ENCODE assay signal across 9 cellular contexts in the genomic region with DNA sequence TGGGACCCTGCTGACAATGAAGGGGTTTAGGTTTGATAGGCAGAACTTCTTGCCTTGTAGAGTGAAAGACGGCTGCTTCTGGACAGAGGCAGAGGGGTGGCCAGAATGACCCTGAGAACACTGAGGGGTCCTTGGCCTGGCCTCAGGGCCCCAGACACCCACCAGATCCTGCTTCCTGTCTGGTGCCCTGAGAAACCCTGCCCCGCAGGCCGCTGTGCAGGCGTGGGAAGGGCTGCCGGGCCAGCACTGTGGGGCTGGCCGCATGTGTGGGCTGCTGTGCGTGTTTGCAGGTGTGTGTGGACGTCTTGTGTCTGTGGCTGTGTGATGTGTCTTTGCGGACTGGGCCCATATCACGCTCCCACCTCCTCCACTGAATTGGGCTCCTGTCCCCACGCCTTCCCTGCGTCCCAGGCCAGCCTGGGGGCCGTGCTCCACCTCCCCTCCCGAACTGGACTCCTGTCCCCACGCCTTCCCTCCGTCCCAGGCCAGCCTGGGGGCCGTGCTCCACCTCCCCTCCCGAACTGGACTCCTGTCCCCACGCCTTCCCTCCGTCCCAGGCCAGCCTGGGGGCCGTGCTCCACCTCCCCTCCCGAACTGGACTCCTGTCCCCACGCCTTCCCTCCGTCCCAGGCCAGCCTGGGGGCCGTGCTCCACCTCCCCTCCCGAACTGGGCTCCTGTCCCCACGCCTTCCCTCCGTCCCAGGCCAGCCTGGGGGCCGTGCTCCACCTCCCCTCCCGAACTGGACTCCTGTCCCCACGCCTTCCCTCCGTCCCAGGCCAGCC. TPM values are rescaled to one million over a fixed set of nuclear protein-coding genes. Genes with fewer than 3 reads are reported as not detected.
DNase-seq lines count a peak whose midpoint lies in the region; TF ChIP-seq lines count a peak whose summit lies in the region.
"Not testable (repeated sequence)": the region's sequence is repeated elsewhere in the genome, so short reads cannot be mapped to it uniquely, and the experiment has no call there.
"Had no signal": no experiment of that assay in that cellular context is flagged by ENCODE, and none has a peak within 500 bp of the region (broad histone marks: within the 10 kb centered on the region; RNA-seq: fewer than 3 reads in every experiment).

No MANE protein-coding gene starts in this region.

- not testable (repeated sequence) for TF ChIP-seq CTCF in PC-9 (conservative IDR thresholded peaks at IDR 0.05); dorsolateral prefrontal cortex (IDR thresholded peaks at IDR 0.05 in 54 of 56, conservative IDR thresholded peaks at IDR 0.05 in 2 of 56; ENCODE audit: low read depth in 1 of 56, partially characterized antibody in 56 of 56); left ventricle myocardium inferior (IDR thresholded peaks at IDR 0.05; ENCODE audit: borderline replicate concordance); sigmoid colon (IDR thresholded peaks at IDR 0.05); tibial nerve (IDR thresholded peaks at IDR 0.05)

- peaks cover 75 to 98% (median 93%) of the 10 kb centered on the region in 10 experiments for H3K4me1 ChIP-seq in BLaER1 treated with 17β-estradiol and CSF1 and Interleukin-3, amounts not matched to agents 10 nM and 100 nM
- not testable (repeated sequence) for H3K4me1 ChIP-seq in PC-9 (replicated peaks; ENCODE audit: insufficient read depth)
- H3K4me1 ChIP-seq in left ventricle myocardium inferior: peaks cover 80% of the 10 kb centered on the region
- H3K4me1 ChIP-seq in mesodermal cell (ENCODE audit: control insufficient read depth, insufficient read depth, low read length, poor library complexity, severe bottlenecking): peaks cover 48% of the 10 kb centered on the region
- H3K4me1 ChIP-seq in sigmoid colon: peaks cover 0 to 64% (median 60%) of the 10 kb centered on the region in 4 donors
- H3K4me1 ChIP-seq in tibial nerve: peaks cover 0 to 95% (median 70%) of the 10 kb centered on the region in 4 donors

- POLR2A ChIA-PET in PC-9 (lab: Charles Lee; ENCODE audit: unreplicated experiment): interaction anchor here (0.6 to 1.0 kb wide), 3 partner anchors 13 to 120 kb away, joined by 3 to 4 read pairs (median 3); a partner anchor contains a TSS

- H3K79me2 ChIP-seq in PC-9 (ENCODE audit: low read depth): not testable (repeated sequence)

- H2AFZ ChIP-seq in PC-9: not testable (repeated sequence)

- not testable (repeated sequence) for TF ChIP-seq POLR2A in sigmoid colon (IDR thresholded peaks at IDR 0.05); tibial nerve (IDR thresholded peaks at IDR 0.05)

- H3K4me3 ChIP-seq in BLaER1 treated with 17β-estradiol and CSF1 and Interleukin-3, amounts not matched to agents 10 nM and 100 nM: peak overlapping the region; percentile 39 to 74 (median 58)
- not testable (repeated sequence) for H3K4me3 ChIP-seq in PC-9; mesodermal cell (ENCODE audit: extremely low read depth, insufficient read depth, low read length, poor library complexity, severe bottlenecking)
- H3K4me3 ChIP-seq in dorsolateral prefrontal cortex (peak overlapping the region; percentile 27 to 67 (median 49)), left ventricle myocardium inferior (peak overlapping the region; percentile 72), sigmoid colon (peak overlapping the region; percentile 3 to 36 (median 30)), tibial nerve (peak overlapping the region; percentile 8 to 47 (median 41))

- H3K9me3 ChIP-seq in BLaER1 treated with 17β-estradiol and CSF1 and Interleukin-3, amounts not matched to agents 10 nM and 100 nM (replicated peaks in 1 of 11); PC-9 (ENCODE audit: insufficient read depth, low read depth); left ventricle myocardium inferior (replicated peaks); mesodermal cell (ENCODE audit: control insufficient read depth, low read length); sigmoid colon; tibial nerve: not testable (repeated sequence)

- peak overlapping the region; percentile 70 to 84 (median 78) for H3K9ac ChIP-seq in BLaER1 treated with 17β-estradiol and CSF1 and Interleukin-3, amounts not matched to agents 10 nM and 100 nM

- not testable (repeated sequence) for H3F3A ChIP-seq in PC-9 (ENCODE audit: insufficient read depth, low read depth)

- H3K27ac ChIP-seq in BLaER1 treated with 17β-estradiol and CSF1 and Interleukin-3, amounts not matched to agents 10 nM and 100 nM: peak overlapping the region; percentile 54 to 82 (median 77)
- H3K27ac ChIP-seq in PC-9: not testable (repeated sequence)
- H3K27ac ChIP-seq in angular gyrus (ENCODE audit: low read depth, low read length) (peak overlapping the region; percentile 97), dorsolateral prefrontal cortex (peak overlapping the region; percentile 88 to 99 (median 97)), left ventricle myocardium inferior (replicated peaks) (peak overlapping the region; percentile 98), mesodermal cell (ENCODE audit: low read depth, low read length, severe bottlenecking) (peak overlapping the region; percentile 89), sigmoid colon (peak overlapping the region; percentile 86 to 94 (median 92)), tibial nerve (peak overlapping the region; percentile 71 to 100 (median 94))

- intact Hi-C loops in PC-9 (cut with micrococcal nuclease; ENCODE audit: unreplicated experiment): loop anchor here (2.0 kb wide), 1 partner anchor 13 kb away; a partner anchor contains a TSS
- intact Hi-C loops in dorsolateral prefrontal cortex (cut with DNase I); left ventricle myocardium inferior (cut with micrococcal nuclease); sigmoid colon (cut with DNase I): not testable (repeated sequence)

- DNase-seq in PC-9; dorsolateral prefrontal cortex; left ventricle myocardium inferior; sigmoid colon; tibial nerve (ENCODE audit: low spot score in 2 of 2): not testable (repeated sequence)

- peak overlapping the region; percentile 89 to 100 (median 98) for H3K4me2 ChIP-seq in BLaER1 treated with 17β-estradiol and CSF1 and Interleukin-3, amounts not matched to agents 10 nM and 100 nM
- 0 out of 2 replicates have a peak overlapping the region, but pooled peaks have one; percentile 27 for H3K4me2 ChIP-seq in PC-9

- TF ChIP-seq EP300 in sigmoid colon (IDR thresholded peaks at IDR 0.05); tibial nerve (IDR thresholded peaks at IDR 0.05): not testable (repeated sequence)

- not testable (repeated sequence) for H3K9me2 ChIP-seq in PC-9 (ENCODE audit: insufficient read depth)

- WGBS in mesodermal cell (ENCODE audit: insufficient coverage in 2 of 2), 2 experiments: 68 to 90% methylated on average over 1 to 4 of the region's 32 CpGs
- WGBS in sigmoid colon, 2 donors: 75 to 86% methylated on average over 16 of the region's 32 CpGs
- 0 to 18% methylated on average over 1 to 17 of the region's 32 CpGs for WGBS in tibial nerve, 2 donors

- CTCF ChIA-PET in PC-9 (lab: Charles Lee): not testable (repeated sequence)

- peaks cover 0 to 44% (median 0%) of the 10 kb centered on the region in 11 experiments; a peak in 9 of 22 replicates for H4K20me1 ChIP-seq in BLaER1 treated with 17β-estradiol and CSF1 and Interleukin-3, amounts not matched to agents 10 nM and 100 nM
- not testable (repeated sequence) for H4K20me1 ChIP-seq in PC-9 (ENCODE audit: insufficient read depth)

- peaks cover 0 to 24% (median 0%) of the 10 kb centered on the region in 11 experiments; a peak in 8 of 22 replicates for H3K36me3 ChIP-seq in BLaER1 treated with 17β-estradiol and CSF1 and Interleukin-3, amounts not matched to agents 10 nM and 100 nM
- not testable (repeated sequence) for H3K36me3 ChIP-seq in PC-9 (ENCODE audit: low read depth); tibial nerve
- H3K36me3 ChIP-seq in left ventricle myocardium inferior (peaks cover 48% of the 10 kb centered on the region), mesodermal cell (ENCODE audit: control insufficient read depth, insufficient read depth, low read length) (peaks cover 44% of the 10 kb centered on the region), sigmoid colon (peaks cover 0 to 12% (median 3%) of the 10 kb centered on the region in 4 donors)

- not testable (repeated sequence) for H3K27me3 ChIP-seq in BLaER1 treated with 17β-estradiol and CSF1 and Interleukin-3, amounts not matched to agents 10 nM and 100 nM; PC-9 (ENCODE audit: insufficient read depth, low read depth); dorsolateral prefrontal cortex; left ventricle myocardium inferior (ENCODE audit: low read depth); sigmoid colon; tibial nerve

- BruUV-seq in PC-9 (replicated peaks; lab: Mats Ljungman, UMichigan): not testable (repeated sequence)

RNA-seq across cellular contexts. Expression of a gene that starts 7.4 kb away (rescaled TPM):
- total RNA-seq in PC-9 (2021) (104 and 144 TPM in 2 replicates), dorsolateral prefrontal cortex (100 to 1,000 TPM in 28 of 120 experiments, 10 to 100 TPM in 92; 46.4 to 200 (median 84.6) TPM), left ventricle myocardium inferior (221 TPM), sigmoid colon (10 to 100 TPM; 23.5 to 57.9 (median 29.5) TPM), tibial nerve (10 to 100 TPM; 54.7 to 83.1 (median 64.9) TPM)
- 43.9 TPM for polyA plus RNA-seq in mesodermal cell (2013, experiment 1 of 2)
- polyA plus RNA-seq in mesodermal cell (2013, experiment 2 of 2): 36.7 TPM
- 100 to 1,000 TPM in 1 of 3 donors, 10 to 100 TPM in 2; 46.7 to 105 (median 65.4) TPM for polyA plus RNA-seq in sigmoid colon

RNA-seq across cellular contexts. Expression of a gene that starts 13.5 kb away (rescaled TPM):
- total RNA-seq in PC-9 (2021) (47.3 and 66.6 TPM in 2 replicates), dorsolateral prefrontal cortex (10 to 100 TPM; 12.2 to 41.4 (median 26.0) TPM), left ventricle myocardium inferior (21.7 TPM), sigmoid colon (10 to 100 TPM; 18.4 to 33.8 (median 25.6) TPM), tibial nerve (10 to 100 TPM; 22.8 to 56.7 (median 28.1) TPM)
- 28.3 TPM for polyA plus RNA-seq in mesodermal cell (2013, experiment 1 of 2)
- polyA plus RNA-seq in mesodermal cell (2013, experiment 2 of 2): 25.3 TPM
- polyA plus RNA-seq in sigmoid colon: 10 to 100 TPM; 20.4 to 44.5 (median 35.6) TPM

RNA-seq across cellular contexts. Expression of a gene that starts 13.7 kb away (rescaled TPM):
- total RNA-seq in PC-9 (2021) (166 and 170 TPM in 2 replicates), dorsolateral prefrontal cortex (100 to 1,000 TPM; 129 to 311 (median 193) TPM), left ventricle myocardium inferior (80.1 TPM), sigmoid colon (10 to 100 TPM; 25.0 to 80.9 (median 36.9) TPM), tibial nerve (100 to 1,000 TPM in 2 of 4 donors, 10 to 100 TPM in 2; 75.4 to 507 (median 111) TPM)
- polyA plus RNA-seq in mesodermal cell (2013, experiment 1 of 2): 74.3 TPM
- 65.0 TPM for polyA plus RNA-seq in mesodermal cell (2013, experiment 2 of 2)
- polyA plus RNA-seq in sigmoid colon: 10 to 100 TPM; 16.9 to 58.4 (median 31.2) TPM

RNA-seq across cellular contexts. Expression of a gene that starts 14.5 kb away (rescaled TPM):
- total RNA-seq in PC-9 (2021) (4.0 and 8.1 TPM in 2 replicates), dorsolateral prefrontal cortex (1 to 10 TPM in 45 of 120 experiments, under 1 TPM in 23, not detected in 52; 0.43 to 4.3 (median 1.1) TPM), left ventricle myocardium inferior (not detected), sigmoid colon (not detected), tibial nerve (1 to 10 TPM in 2 of 4 donors, not detected in 2; 3.0 to 3.1 TPM)
- 17.5 TPM for polyA plus RNA-seq in mesodermal cell (2013, experiment 1 of 2)
- 18.2 TPM for polyA plus RNA-seq in mesodermal cell (2013, experiment 2 of 2)
- under 1 TPM in 1 of 3 donors, not detected in 2; 0.71 TPM for polyA plus RNA-seq in sigmoid colon
- total RNA-seq: subcutaneous adipose tissue had no signal

RNA-seq across cellular contexts. Expression of a gene that starts 24.5 kb away (rescaled TPM):
- total RNA-seq in PC-9 (2021): 68.4 and 72.5 TPM in 2 replicates
- 10 to 100 TPM; 16.4 to 45.4 (median 29.2) TPM for total RNA-seq in dorsolateral prefrontal cortex
- total RNA-seq in left ventricle myocardium inferior: 14.5 TPM
- 27.4 TPM for polyA plus RNA-seq in mesodermal cell (2013, experiment 1 of 2)
- polyA plus RNA-seq in mesodermal cell (2013, experiment 2 of 2): 23.7 TPM
- total RNA-seq in sigmoid colon: 10 to 100 TPM; 12.8 to 27.2 (median 17.7) TPM
- polyA plus RNA-seq in sigmoid colon: 10 to 100 TPM; 20.3 to 57.0 (median 21.0) TPM
- 10 to 100 TPM; 37.0 to 83.1 (median 49.2) TPM for total RNA-seq in tibial nerve
